1 cellular context compared by ENCODE assay signal in genomic region chr13:110407531-110407930, GRCh38.
TF ChIP-seq lines count a peak whose summit lies in the region.

No MANE protein-coding gene starts in this region.

TF ChIP-seq in HepG2, 621 proteins besides CTCF, POLR2A, EP300 and RAD21:
- no peak for TF ChIP-seq CENPX (CRISPR knock-in tag; IDR thresholded peaks at IDR 0.05)
- TF ChIP-seq ZNF256 (CRISPR knock-in tag; conservative IDR thresholded peaks at IDR 0.05): no peak
- no peak for TF ChIP-seq REPIN1 (CRISPR knock-in tag; IDR thresholded peaks at IDR 0.05; ENCODE audit: borderline replicate concordance, low read depth)
- TF ChIP-seq, protein P1, sequence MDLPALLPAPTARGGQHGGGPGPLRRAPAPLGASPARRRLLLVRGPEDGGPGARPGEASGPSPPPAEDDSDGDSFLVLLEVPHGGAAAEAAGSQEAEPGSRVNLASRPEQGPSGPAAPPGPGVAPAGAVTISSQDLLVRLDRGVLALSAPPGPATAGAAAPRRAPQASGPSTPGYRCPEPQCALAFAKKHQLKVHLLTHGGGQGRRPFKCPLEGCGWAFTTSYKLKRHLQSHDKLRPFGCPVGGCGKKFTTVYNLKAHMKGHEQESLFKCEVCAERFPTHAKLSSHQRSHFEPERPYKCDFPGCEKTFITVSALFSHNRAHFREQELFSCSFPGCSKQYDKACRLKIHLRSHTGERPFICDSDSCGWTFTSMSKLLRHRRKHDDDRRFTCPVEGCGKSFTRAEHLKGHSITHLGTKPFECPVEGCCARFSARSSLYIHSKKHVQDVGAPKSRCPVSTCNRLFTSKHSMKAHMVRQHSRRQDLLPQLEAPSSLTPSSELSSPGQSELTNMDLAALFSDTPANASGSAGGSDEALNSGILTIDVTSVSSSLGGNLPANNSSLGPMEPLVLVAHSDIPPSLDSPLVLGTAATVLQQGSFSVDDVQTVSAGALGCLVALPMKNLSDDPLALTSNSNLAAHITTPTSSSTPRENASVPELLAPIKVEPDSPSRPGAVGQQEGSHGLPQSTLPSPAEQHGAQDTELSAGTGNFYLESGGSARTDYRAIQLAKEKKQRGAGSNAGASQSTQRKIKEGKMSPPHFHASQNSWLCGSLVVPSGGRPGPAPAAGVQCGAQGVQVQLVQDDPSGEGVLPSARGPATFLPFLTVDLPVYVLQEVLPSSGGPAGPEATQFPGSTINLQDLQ (CRISPR knock-in tag; IDR thresholded peaks at IDR 0.05): no peak
- TF ChIP-seq ZNF576 (CRISPR knock-in tag; IDR thresholded peaks at IDR 0.05): no peak
- TF ChIP-seq ZNF160 (CRISPR knock-in tag; IDR thresholded peaks at IDR 0.05): no peak
- TF ChIP-seq SNAPC2 (CRISPR knock-in tag; IDR thresholded peaks at IDR 0.05): no peak
- no peak for TF ChIP-seq DMAP1 (CRISPR knock-in tag; IDR thresholded peaks at IDR 0.05)
- TF ChIP-seq ZNF737 (CRISPR knock-in tag; IDR thresholded peaks at IDR 0.05; ENCODE audit: borderline replicate concordance): no peak
- no peak for TF ChIP-seq MED13 (CRISPR knock-in tag; IDR thresholded peaks at IDR 0.05)
- TF ChIP-seq MTERF4 (CRISPR knock-in tag; IDR thresholded peaks at IDR 0.05): no peak
- no peak for TF ChIP-seq SMARCE1 (IDR thresholded peaks at IDR 0.05; ENCODE audit: borderline replicate concordance)
- TF ChIP-seq ZNF672 (CRISPR knock-in tag; IDR thresholded peaks at IDR 0.05): no peak
- TF ChIP-seq TCF7L2 (IDR thresholded peaks at IDR 0.05; ENCODE audit: low read depth, low read length): no peak
- no peak for TF ChIP-seq SALL2 (CRISPR knock-in tag; IDR thresholded peaks at IDR 0.05)
- TF ChIP-seq HNF4A (CRISPR knock-in tag; IDR thresholded peaks at IDR 0.05): no peak
- TF ChIP-seq TRAFD1 (CRISPR knock-in tag; IDR thresholded peaks at IDR 0.05; ENCODE audit: borderline replicate concordance): no peak
- no peak for TF ChIP-seq RBAK (CRISPR knock-in tag; IDR thresholded peaks at IDR 0.05)
- no peak for TF ChIP-seq ZNF687 (CRISPR knock-in tag; IDR thresholded peaks at IDR 0.05)
TF ChIP-seq in HepG2: peak in this region for 0.
